Comparison of ENCODE assay signal across 9 cellular contexts in the genomic region with DNA sequence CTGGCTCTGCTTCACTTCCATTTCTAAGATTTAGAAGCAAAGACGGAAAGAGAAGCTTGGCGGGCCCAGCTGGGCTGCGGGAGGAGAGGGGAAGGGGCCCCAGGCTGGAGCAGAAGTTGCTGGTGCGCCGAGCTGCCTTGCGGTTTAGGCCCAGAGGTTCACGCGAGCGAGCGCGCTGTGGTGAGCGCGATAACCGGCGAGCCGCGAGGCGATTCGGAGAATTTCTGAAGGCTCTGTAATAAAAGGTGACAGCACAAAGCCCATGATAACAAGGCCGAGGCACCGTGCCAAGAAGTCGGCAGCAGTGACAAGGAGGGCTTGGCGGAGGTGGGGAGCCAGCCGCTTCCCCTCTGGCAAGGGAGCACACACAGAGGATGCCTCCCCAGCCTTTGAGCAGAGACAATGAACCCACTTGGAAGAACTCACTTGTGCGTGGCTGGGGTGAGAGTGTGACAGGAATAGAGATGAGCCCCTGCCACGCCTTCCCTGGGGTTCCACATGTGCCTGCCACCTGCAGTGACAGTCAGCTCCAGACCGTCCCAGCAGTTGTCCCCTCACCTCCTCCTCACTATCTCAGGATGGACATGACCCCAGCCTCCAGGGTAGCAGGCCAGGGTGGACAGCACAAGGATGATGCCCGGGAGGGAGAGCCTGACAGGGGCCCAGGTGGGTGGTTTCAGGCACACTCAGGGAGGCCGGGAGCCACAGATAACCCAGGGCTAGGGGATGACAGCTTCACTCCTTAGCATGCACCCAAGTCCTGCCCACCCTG.
DNase-seq lines count a peak whose midpoint lies in the region; ATAC-seq and TF ChIP-seq lines count a peak whose summit lies in the region.
"Had no signal": no experiment of that assay in that cellular context is flagged by ENCODE, and none has a peak within 500 bp of the region (broad histone marks: within the 10 kb centered on the region; RNA-seq: fewer than 3 reads in every experiment).

No MANE protein-coding gene starts in this region.

- intact Hi-C loops in mucosa of descending colon (cut with DNase I, micrococcal nuclease) = no loop called here

- peaks cover 0 to 2% of the 10 kb centered on the region in 2 donors for H3K9me3 Mint-ChIP-seq in activated T-cell treated with anti-CD3 and anti-CD28 coated beads, Interleukin-2, amount 50 U/mL, for 72 hours

- peaks cover 61% of the 10 kb centered on the region for H3K27me3 Mint-ChIP-seq in activated T-cell treated with anti-CD3 and anti-CD28 coated beads, Interleukin-2, amount 50 U/mL, for 72 hours (ENCODE audit: low read depth)

- H3K4me3 ChIP-seq in mucosa of descending colon = no peak overlapping the region
- H3K4me3 ChIP-seq: tibial artery had no signal

- no peak for TF ChIP-seq POLR2A in GM18505 (IDR thresholded peaks at IDR 0.05; ENCODE audit: borderline replicate concordance, extremely low read depth, insufficient read depth, insufficient read length)

- peak; percentile 36 for DNase-seq in Ammon's horn (ENCODE audit: low spot score)
- DNase-seq in NCI-H345 (lab: John Stamatoyannopoulos, UW) = peak; percentile 60
- peak; percentile 33 to 50 for DNase-seq in activated T-cell treated with anti-CD3 and anti-CD28 coated beads, Interleukin-2, amount 50 U/mL, for 72 hours
- peak; percentile 38 to 61 (median 52) for DNase-seq in mucosa of descending colon

- H3K9me3 ChIP-seq in mucosa of descending colon = no peaks in the 10 kb centered on the region
- H3K9me3 ChIP-seq: tibial artery had no signal

- peak; percentile 46 to 76 for ATAC-seq in activated T-cell treated with anti-CD3 and anti-CD28 coated beads, Interleukin-2, amount 50 U/mL, for 72 hours (replicated peaks in 1 of 2)
- peak; percentile 40 for ATAC-seq in mucosa of descending colon
- ATAC-seq in GM19467 (IDR thresholded peaks at IDR 0.05; ENCODE audit: unreplicated experiment) = no peak
- ATAC-seq in GM21526 (IDR thresholded peaks at IDR 0.05; ENCODE audit: low FRiP score, unreplicated experiment) = no peak
- no peak for ATAC-seq in HG02763 (IDR thresholded peaks at IDR 0.05; ENCODE audit: unreplicated experiment)
- ATAC-seq in GM18505 (IDR thresholded peaks at IDR 0.05; ENCODE audit: unreplicated experiment) = no peak

- peaks cover 34% of the 10 kb centered on the region for H3K4me1 Mint-ChIP-seq in activated T-cell treated with anti-CD3 and anti-CD28 coated beads, Interleukin-2, amount 50 U/mL, for 72 hours (ENCODE audit: low read depth)

- H3K4me3 Mint-ChIP-seq in activated T-cell treated with anti-CD3 and anti-CD28 coated beads, Interleukin-2, amount 50 U/mL, for 72 hours = peak overlapping the region; percentile 6 to 49

- peaks cover 7% of the 10 kb centered on the region for H3K4me1 ChIP-seq in mucosa of descending colon (ENCODE audit: low read depth)
- H3K4me1 ChIP-seq: tibial artery had no signal

- H3K27ac Mint-ChIP-seq in activated T-cell treated with anti-CD3 and anti-CD28 coated beads, Interleukin-2, amount 50 U/mL, for 72 hours = no peak overlapping the region

- no peaks in the 10 kb centered on the region for H3K36me3 ChIP-seq in mucosa of descending colon (ENCODE audit: low read depth)
- H3K36me3 ChIP-seq: tibial artery had no signal

- no peaks in the 10 kb centered on the region for H3K36me3 Mint-ChIP-seq in activated T-cell treated with anti-CD3 and anti-CD28 coated beads, Interleukin-2, amount 50 U/mL, for 72 hours (ENCODE audit: insufficient read depth in 2 of 2)

- TF ChIP-seq CTCF in mucosa of descending colon (IDR thresholded peaks at IDR 0.05) = no peak

Comparison
In these comparisons a context has a peak if more than half of its experiments do, and no peak if none do; other contexts are left out.
1. ATAC-seq: peak in activated T-cell treated with anti-CD3 and anti-CD28 coated beads, Interleukin-2, amount 50 U/mL, for 72 hours (2 of 2) and mucosa of descending colon (single experiment); none in GM19467 (single experiment), GM21526 (single experiment), HG02763 (single experiment) and GM18505 (single experiment).
2. Peak in every context shown above with its lines, with median percentiles within 50 percentile points of each other: DNase-seq.